In the genomic region with DNA sequence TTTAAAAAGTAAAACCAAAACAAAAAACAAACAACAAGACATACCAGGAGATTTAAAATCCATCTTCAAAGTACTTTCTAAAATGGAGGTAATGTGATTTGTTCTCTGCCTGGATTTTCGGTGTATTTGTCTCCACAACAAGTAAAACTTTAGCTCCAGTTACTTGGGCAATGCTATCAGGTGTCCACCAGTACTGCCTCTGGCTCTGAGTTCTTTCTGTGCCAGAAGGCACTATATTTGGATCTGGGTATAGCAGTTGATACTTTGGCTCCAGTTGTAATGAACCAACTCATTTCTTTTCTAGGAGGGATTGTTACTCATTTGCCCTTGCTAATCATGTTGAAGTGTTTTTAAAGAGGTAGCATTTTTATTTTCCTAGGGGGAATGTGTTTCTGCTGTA, we compare ENCODE assay signal across 1 cellular context.
TF ChIP-seq lines count a peak whose summit lies in the region.

No MANE protein-coding gene starts in this region.

TF ChIP-seq in K562, 482 proteins besides CTCF, POLR2A, EP300 and RAD21:
- no peak for TF ChIP-seq FOSL1 (tag; conservative IDR thresholded peaks at IDR 0.05)
- TF ChIP-seq, protein P1, sequence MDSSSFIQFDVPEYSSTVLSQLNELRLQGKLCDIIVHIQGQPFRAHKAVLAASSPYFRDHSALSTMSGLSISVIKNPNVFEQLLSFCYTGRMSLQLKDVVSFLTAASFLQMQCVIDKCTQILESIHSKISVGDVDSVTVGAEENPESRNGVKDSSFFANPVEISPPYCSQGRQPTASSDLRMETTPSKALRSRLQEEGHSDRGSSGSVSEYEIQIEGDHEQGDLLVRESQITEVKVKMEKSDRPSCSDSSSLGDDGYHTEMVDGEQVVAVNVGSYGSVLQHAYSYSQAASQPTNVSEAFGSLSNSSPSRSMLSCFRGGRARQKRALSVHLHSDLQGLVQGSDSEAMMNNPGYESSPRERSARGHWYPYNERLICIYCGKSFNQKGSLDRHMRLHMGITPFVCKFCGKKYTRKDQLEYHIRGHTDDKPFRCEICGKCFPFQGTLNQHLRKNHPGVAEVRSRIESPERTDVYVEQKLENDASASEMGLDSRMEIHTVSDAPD (CRISPR knock-in tag; IDR thresholded peaks at IDR 0.05), result no peak
- no peak for TF ChIP-seq SLC30A9 (CRISPR knock-in tag; IDR thresholded peaks at IDR 0.05)
- TF ChIP-seq ZNF77 (CRISPR knock-in tag; IDR thresholded peaks at IDR 0.05), result no peak
- no peak for TF ChIP-seq ZNF318 (IDR thresholded peaks at IDR 0.05; ENCODE audit: borderline replicate concordance in 1 of 2, low read depth in 1 of 2)
- TF ChIP-seq IRF9 (tag; IDR thresholded peaks at IDR 0.05), result no peak
- TF ChIP-seq DACH1 (IDR thresholded peaks at IDR 0.05; ENCODE audit: partially characterized antibody), result no peak
- TF ChIP-seq ZBTB40 (IDR thresholded peaks at IDR 0.05), result 0 out of 2 replicates have a peak, but pooled peaks have one; percentile 31
- TF ChIP-seq ZBTB40 (CRISPR knock-in tag; IDR thresholded peaks at IDR 0.05), result no peak
- no peak for TF ChIP-seq ELK3 (CRISPR knock-in tag; IDR thresholded peaks at IDR 0.05)
